ENCODE assay signal across 8 cellular contexts in the genomic region with DNA sequence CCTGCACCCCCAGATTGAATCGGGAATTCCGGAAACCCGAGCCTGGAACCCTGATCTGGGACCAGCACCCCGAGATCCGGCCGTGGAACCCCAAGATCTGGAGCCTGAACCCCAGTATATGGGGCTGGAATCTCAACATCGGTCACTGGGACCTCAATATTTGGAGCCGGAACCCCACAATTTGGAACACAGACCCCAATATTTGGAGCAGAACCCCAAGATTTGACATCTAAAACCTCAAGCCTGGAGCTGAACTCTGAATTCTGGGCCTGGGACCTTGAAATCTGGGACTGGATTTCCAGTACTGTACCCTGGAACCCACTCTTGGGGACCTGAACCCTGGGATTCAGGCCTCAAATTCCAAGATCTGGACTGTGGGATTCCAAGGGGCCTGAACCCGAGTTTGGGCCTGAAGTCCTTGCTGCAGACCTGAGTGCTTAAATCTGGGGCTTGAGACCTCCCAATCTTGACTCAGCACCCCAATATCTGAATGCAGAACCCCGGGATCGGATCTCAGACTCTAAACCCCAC. TPM values are rescaled to one million over a fixed set of nuclear protein-coding genes. Genes with fewer than 3 reads are reported as not detected.
DNase-seq lines count a peak whose midpoint lies in the region; ATAC-seq and TF ChIP-seq lines count a peak whose summit lies in the region.

No MANE protein-coding gene starts in this region.

- H3K27ac ChIP-seq in SU-DHL-6 (ENCODE audit: low read depth, low read length): no peak overlapping the region
- H3K27ac ChIP-seq in gastrocnemius medialis: peak overlapping the region; percentile 73 to 89 (median 86)

- H4K20me1 ChIP-seq in SU-DHL-6 (ENCODE audit: low read depth, low read length): no peaks in the 10 kb centered on the region

- in situ Hi-C loops in gastrocnemius medialis (cut with MboI; ENCODE audit: low sequenced_read_pairs in 4 of 4): loop anchor here in 1 of 4 donors (10.0 kb wide), 2 partner anchors 52 to 222 kb away; a partner anchor contains a TSS

- peak overlapping the region; percentile 25 for H2AFZ ChIP-seq in SU-DHL-6 (ENCODE audit: low read depth, low read length, severe bottlenecking)

- no peak for ATAC-seq in gastrocnemius medialis

- H3F3A ChIP-seq in SU-DHL-6 (ENCODE audit: insufficient read depth): no peaks in the 10 kb centered on the region

- DNase-seq in GM20000 (ENCODE audit: low spot score): peak; percentile 28
- DNase-seq in fibroblast of villous mesenchyme (ENCODE audit: low read depth): no peak
- DNase-seq in gastrocnemius medialis: no peak
- DNase-seq in head of caudate nucleus: no peak
- no peak for DNase-seq in RPMI8226
- DNase-seq in stimulated activated CD4-positive, alpha-beta T cell treated with anti-CD3 and anti-CD28 coated beads, Interleukin-4, amount 100 ng/mL, for 4 hours: no peak
- no peak for DNase-seq in dermis blood vessel endothelial cell

- H3K9ac ChIP-seq in SU-DHL-6 (ENCODE audit: low read length): peak overlapping the region; percentile 66

- H3K9me2 ChIP-seq in SU-DHL-6 (replicated peaks; ENCODE audit: insufficient read depth, low read length): no peaks in the 10 kb centered on the region

- H3K4me3 ChIP-seq in SU-DHL-6 (ENCODE audit: insufficient read depth, low read length, poor library complexity, severe bottlenecking) (peak overlapping the region; percentile 75), fibroblast of villous mesenchyme (ENCODE audit: low read depth, low read length) (peak overlapping the region; percentile 72), gastrocnemius medialis (peak overlapping the region; percentile 68 to 94 (median 88))

- H3K9me3 ChIP-seq in SU-DHL-6 (ENCODE audit: insufficient read depth, low read length) (no peaks in the 10 kb centered on the region), gastrocnemius medialis (no peaks in the 10 kb centered on the region)

- no peaks in the 10 kb centered on the region for H3K27me3 ChIP-seq in SU-DHL-6 (ENCODE audit: low read length)
- H3K27me3 ChIP-seq in gastrocnemius medialis: no peaks in the 10 kb centered on the region

- intact Hi-C loops in gastrocnemius medialis (cut with DNase I; ENCODE audit: low total_unique reads): loop anchor here (5.0 to 10.0 kb wide), 3 partner anchors 278 to 670 kb away; a partner anchor contains a TSS
- intact Hi-C loops in head of caudate nucleus (cut with DNase I): loop anchor here (10.0 kb wide), 1 partner anchor 192 kb away; a partner anchor contains a TSS

- no peaks in the 10 kb centered on the region for H3K79me2 ChIP-seq in SU-DHL-6 (ENCODE audit: insufficient read depth, low read length)

- H3K4me1 ChIP-seq in gastrocnemius medialis: peaks cover 23 to 41% of the 10 kb centered on the region in 2 donors

- H3K36me3 ChIP-seq in SU-DHL-6 (ENCODE audit: low read length) (no peaks in the 10 kb centered on the region), gastrocnemius medialis (peaks cover 0 to 18% of the 10 kb centered on the region in 2 donors)

- no peak for TF ChIP-seq POLR2A in gastrocnemius medialis (IDR thresholded peaks at IDR 0.05)

- H3K4me2 ChIP-seq in SU-DHL-6 (ENCODE audit: low read depth, low read length, poor library complexity, severe bottlenecking): peak overlapping the region; percentile 82

- no peak for TF ChIP-seq CTCF in GM20000 (IDR thresholded peaks at IDR 0.05; ENCODE audit: extremely low read depth, missing control alignments)
- no peak for TF ChIP-seq CTCF in SU-DHL-6 (IDR thresholded peaks at IDR 0.05; ENCODE audit: insufficient read depth, low read length, poor library complexity, severe bottlenecking)
- TF ChIP-seq CTCF in fibroblast of villous mesenchyme (IDR thresholded peaks at IDR 0.05; ENCODE audit: insufficient read depth, low read depth, low read length): no peak
- TF ChIP-seq CTCF in gastrocnemius medialis (IDR thresholded peaks at IDR 0.05 in 4 of 5, conservative IDR thresholded peaks at IDR 0.05 in 1 of 5): no peak

RNA-seq across cellular contexts. Expression of a gene that starts 0.6 kb away (rescaled TPM):
- total RNA-seq in fibroblast of villous mesenchyme (3.5 and 6.8 TPM in 2 replicates), gastrocnemius medialis (10 to 100 TPM in 2 of 4 donors, 1 to 10 TPM in 2; 7.4 to 18.2 (median 12.8) TPM), dermis blood vessel endothelial cell (3.6 and 3.7 TPM in 2 replicates)

RNA-seq across cellular contexts. Expression of a gene that starts 28.7 kb away (rescaled TPM):
- total RNA-seq in fibroblast of villous mesenchyme (not detected in 2 replicates), gastrocnemius medialis (10 to 100 TPM in 3 of 4 donors, 1 to 10 TPM in 1; 7.2 to 25.6 (median 18.2) TPM), dermis blood vessel endothelial cell (not detected in 2 replicates)

RNA-seq across cellular contexts. Expression of a gene that starts 34.5 kb away (rescaled TPM):
- total RNA-seq in fibroblast of villous mesenchyme (0.43 and 0.64 TPM in 2 replicates), gastrocnemius medialis (1 to 10 TPM in 2 of 4 donors, not detected in 2; 1.2 to 1.5 TPM), dermis blood vessel endothelial cell (0.19 TPM in 1 of 2 replicates, not detected in the other)

RNA-seq across cellular contexts. Expression of a gene that starts 36.5 kb away (rescaled TPM):
- total RNA-seq in fibroblast of villous mesenchyme (3.0 and 3.5 TPM in 2 replicates), gastrocnemius medialis (1 to 10 TPM in 3 of 4 donors, not detected in 1; 1.2 to 2.7 (median 2.3) TPM), dermis blood vessel endothelial cell (2.7 and 3.2 TPM in 2 replicates)

RNA-seq across cellular contexts. Expression of a gene that starts 58.2 kb away (rescaled TPM):
- total RNA-seq in fibroblast of villous mesenchyme (12.5 and 15.5 TPM in 2 replicates), gastrocnemius medialis (10 to 100 TPM; 42.8 to 54.9 (median 49.9) TPM), dermis blood vessel endothelial cell (10.1 and 19.6 TPM in 2 replicates)
